Comparison of ENCODE assay signal across 8 cellular contexts in genomic region chr11:28107331-28107725, GRCh38. TPM values are rescaled to one million over a fixed set of nuclear protein-coding genes. Genes with fewer than 3 reads are reported as not detected.
DNase-seq lines count a peak whose midpoint lies in the region; ATAC-seq and TF ChIP-seq lines count a peak whose summit lies in the region.

No MANE protein-coding gene starts in this region.

- no peak for TF ChIP-seq POLR2A in adrenal gland (IDR thresholded peaks at IDR 0.05)

- no peaks in the 10 kb centered on the region for H3K36me3 ChIP-seq in adrenal gland (replicated peaks in 1 of 2)
- H3K36me3 ChIP-seq in tibial artery = no peaks in the 10 kb centered on the region

- whole genome bisulfite sequencing in adrenal gland, 4 donors = 0% methylated on average over 10 of the region's 10 CpGs

- H3K9me3 ChIP-seq in adrenal gland (replicated peaks in 1 of 3) = no peaks in the 10 kb centered on the region
- no peaks in the 10 kb centered on the region for H3K9me3 ChIP-seq in tibial artery

- intact Hi-C loops in adrenal gland (cut with DNase I) = no loop called here
- intact Hi-C loops in tibial artery (cut with DNase I; ENCODE audit: low total_unique reads) = no loop called here

- H3K27ac ChIP-seq in adrenal gland = peak overlapping the region in 3 of 5 donors; percentile 65 to 77 (median 76)
- peak overlapping the region; percentile 89 to 93 for H3K27ac ChIP-seq in tibial artery

- H3K27me3 ChIP-seq in adrenal gland (no peaks in the 10 kb centered on the region), tibial artery (no peaks in the 10 kb centered on the region)

- ATAC-seq in GM19438 (IDR thresholded peaks at IDR 0.05; ENCODE audit: low read depth, unreplicated experiment) = peak; percentile 0

- H3K4me3 ChIP-seq in adrenal gland = peak overlapping the region in 2 of 4 donors; percentile 30 to 70
- H3K4me3 ChIP-seq in tibial artery = peak overlapping the region; percentile 59 to 66

- DNase-seq in CD1c-positive myeloid dendritic cell (ENCODE audit: extremely low spot score) = peak; percentile 36
- DNase-seq in NCI-H1105 treated with DMSO at 0.1 percent for 48 hours (lab: John Stamatoyannopoulos, UW) = peak; percentile 64
- DNase-seq in adrenal gland = no peak
- peak; percentile 58 for DNase-seq in left kidney (ENCODE audit: low read depth, low spot score)
- no peak for DNase-seq in tibial artery
- no peak for DNase-seq in epidermal melanocyte (ENCODE audit: insufficient read length, low spot score)
- no peak for DNase-seq in NCI-H1930 (lab: John Stamatoyannopoulos, UW)

- TF ChIP-seq CTCF in adrenal gland (IDR thresholded peaks at IDR 0.05) (no peak), tibial artery (IDR thresholded peaks at IDR 0.05) (no peak)

- H3K4me1 ChIP-seq in adrenal gland (replicated peaks in 1 of 2) (peaks cover 9 to 31% of the 10 kb centered on the region in 2 donors), tibial artery (peaks cover 0 to 43% (median 16%) of the 10 kb centered on the region in 4 donors)

RNA-seq across cellular contexts. Expression of gene KIF18A, which starts 0.6 kb away (rescaled TPM):
- total RNA-seq in adrenal gland = 1 to 10 TPM in 1 of 8 donors, under 1 TPM in 6, not detected in 1; 0.13 to 1.0 (median 0.61) TPM
- under 1 TPM in 2 of 3 donors, not detected in 1; 0.13 to 0.53 TPM for polyA plus RNA-seq in adrenal gland

RNA-seq across cellular contexts. Expression of gene METTL15, which starts 0.9 kb away (rescaled TPM):
- 10 to 100 TPM in 7 of 8 donors, 1 to 10 TPM in 1; 9.9 to 45.5 (median 19.0) TPM for total RNA-seq in adrenal gland
- polyA plus RNA-seq in adrenal gland = 10 to 100 TPM in 1 of 3 donors, 1 to 10 TPM in 2; 7.4 to 12.9 (median 7.8) TPM

Comparison
In these comparisons a context has a peak if more than half of its experiments do, and no peak if none do; other contexts are left out.
1. DNase-seq: peak in CD1c-positive myeloid dendritic cell (single experiment), NCI-H1105 treated with DMSO at 0.1 percent for 48 hours (single experiment) and left kidney (single experiment); none in adrenal gland (0 of 7), tibial artery (0 of 2), epidermal melanocyte (single experiment) and NCI-H1930 (0 of 2).